7 cellular contexts compared by ENCODE assay signal in the genomic region with DNA sequence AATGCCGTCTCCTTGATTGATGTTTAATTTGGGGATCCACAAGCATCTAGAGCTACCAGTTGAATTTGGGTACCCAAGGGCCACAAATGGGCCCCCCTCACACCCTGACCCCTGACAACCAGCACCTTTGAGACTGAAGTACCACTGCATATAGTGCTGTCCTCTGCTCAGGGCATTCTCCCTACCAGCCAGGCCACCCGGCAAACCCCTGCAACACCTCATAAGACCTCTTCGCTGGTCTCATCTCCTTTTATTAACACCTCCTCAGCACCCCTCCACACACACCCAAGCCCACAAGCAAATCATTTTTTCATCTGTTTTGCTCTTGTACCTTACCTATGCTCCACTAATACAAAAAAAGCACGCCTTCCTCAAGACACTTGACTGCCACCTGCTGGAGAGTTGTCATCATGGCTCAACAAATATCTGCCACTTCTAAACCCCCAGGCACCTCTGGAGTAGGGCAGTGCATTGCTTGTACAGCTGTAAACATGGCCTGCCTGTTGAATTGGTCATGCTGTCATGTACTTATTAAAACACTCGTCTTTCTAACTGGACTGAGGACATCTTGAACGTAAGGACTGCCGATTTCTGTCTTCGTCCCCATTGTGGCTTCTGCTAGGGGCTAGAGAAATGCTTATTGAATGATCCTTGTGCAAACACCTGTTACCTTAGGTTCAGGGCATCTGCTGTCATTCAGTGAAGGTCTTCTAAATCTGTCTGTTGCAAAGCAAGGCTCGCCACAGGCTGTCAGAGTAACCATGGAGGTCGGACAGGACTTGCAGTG.
A peak's percentile ranks its signal among the peaks of the same experiment; 100 is the strongest.
DNase-seq lines count a peak whose midpoint lies in the region; ATAC-seq and TF ChIP-seq lines count a peak whose summit lies in the region.

No MANE protein-coding gene starts in this region.

- intact Hi-C loops in left colon (cut with DNase I, micrococcal nuclease), result loop anchor here in 1 of 2 donors (2.0 to 10.0 kb wide), 2 partner anchors 133 to 379 kb away; no protein-coding TSS in a partner anchor

- peak; percentile 44 for DNase-seq in NCI-H2171 treated with DMSO at 0.1 percent for 48 hours (lab: John Stamatoyannopoulos, UW)
- DNase-seq in activated CD4-positive, CD25-positive, alpha-beta regulatory T cell (lab: John Stamatoyannopoulos, UW), result peak; percentile 34 to 68 (median 46)
- DNase-seq in cardiac fibroblast (ENCODE audit: low read depth in 2 of 2), result peak; percentile 84 to 86
- DNase-seq in left colon, result peak; percentile 49 to 82
- DNase-seq in stimulated activated CD4-positive, alpha-beta T cell treated with anti-CD3 and anti-CD28 coated beads, Interleukin-4, amount 100 ng/mL, for 4 hours, result peak; percentile 54 to 60

- no peak overlapping the region for H3K4me3 ChIP-seq in cardiac fibroblast (replicated peaks in 1 of 2; ENCODE audit: low read depth in 2 of 2, low read length in 2 of 2)

- TF ChIP-seq CTCF in GM12874 (IDR thresholded peaks at IDR 0.05; ENCODE audit: insufficient read depth, low read depth, low read length) (peak; percentile 72), cardiac fibroblast (IDR thresholded peaks at IDR 0.05; ENCODE audit: low read depth, low read length) (peak; percentile 85)

- peak; percentile 45 for ATAC-seq in HG02852 (IDR thresholded peaks at IDR 0.05; ENCODE audit: unreplicated experiment)
- peak; percentile 68 for ATAC-seq in left colon
